Comparison of ENCODE assay signal across 13 cellular contexts in genomic region chr9:101270325-101270701, GRCh38.
"Had no signal": no experiment of that assay in that cellular context is flagged by ENCODE, and none has a peak within 500 bp of the region (broad histone marks: within the 10 kb centered on the region; RNA-seq: fewer than 3 reads in every experiment).

No MANE protein-coding gene starts in this region.

- H3K27ac Mint-ChIP-seq: activated CD8-positive, alpha-beta T cell treated with anti-CD3 and anti-CD28 coated beads, Interleukin-2, amount 10 ng/mL, durations not matched to agents 7 days and 5 days; effector memory CD8-positive, alpha-beta T cell; stimulated activated naive CD8-positive, alpha-beta T cell treated with anti-CD3 and anti-CD28 coated beads, Interleukin-15, Interleukin-2, amounts not matched to agents 100 ng/mL and 50 ng/mL, for 24 hours; T-cell had no signal

- DNase-seq: activated CD4-positive, alpha-beta T cell treated with anti-CD3 and anti-CD28 coated beads for 48 hours; activated CD8-positive, alpha-beta memory T cell treated with anti-CD3 and anti-CD28 coated beads, Interleukin-2, amount 50 U/mL, for 48 hours; activated CD8-positive, alpha-beta T cell treated with anti-CD3 and anti-CD28 coated beads, Interleukin-2, amount 10 ng/mL, durations not matched to agents 7 days and 5 days; central memory CD4-positive, alpha-beta T cell; cortex of kidney; effector memory CD8-positive, alpha-beta T cell; mesenchymal stem cell; pancreas; stimulated activated CD4-positive, alpha-beta T cell treated with anti-CD3 and anti-CD28 coated beads, Interleukin-15, amount 100 ng/mL, for 24 hours; stimulated activated CD4-positive, alpha-beta T cell treated with anti-CD3 and anti-CD28 coated beads, Interleukin-4, amount 100 ng/mL, for 24 hours; T-cell; T1000 had no signal

- H3K27ac ChIP-seq: pancreas had no signal

- H3K36me3 ChIP-seq: pancreas had no signal

- H3K4me1 ChIP-seq: pancreas had no signal

- H3K9me3 Mint-ChIP-seq: stimulated activated naive CD8-positive, alpha-beta T cell treated with anti-CD3 and anti-CD28 coated beads, Interleukin-15, Interleukin-2, amounts not matched to agents 100 ng/mL and 50 ng/mL, for 24 hours had no signal

- H3K4me3 Mint-ChIP-seq: activated CD8-positive, alpha-beta T cell treated with anti-CD3 and anti-CD28 coated beads, Interleukin-2, amount 10 ng/mL, durations not matched to agents 7 days and 5 days; effector memory CD8-positive, alpha-beta T cell; stimulated activated naive CD8-positive, alpha-beta T cell treated with anti-CD3 and anti-CD28 coated beads, Interleukin-15, Interleukin-2, amounts not matched to agents 100 ng/mL and 50 ng/mL, for 24 hours; T-cell had no signal

- H3K4me3 ChIP-seq: pancreas had no signal

- ATAC-seq: activated CD8-positive, alpha-beta T cell treated with anti-CD3 and anti-CD28 coated beads, Interleukin-2, amount 10 ng/mL, durations not matched to agents 7 days and 5 days; effector memory CD8-positive, alpha-beta T cell; pancreas; T-cell had no signal

- H3K27me3 ChIP-seq: pancreas had no signal

- H3K4me1 Mint-ChIP-seq: T-cell had no signal

- H3K36me3 Mint-ChIP-seq: T-cell had no signal

- H3K9me3 ChIP-seq: pancreas had no signal
